Comparison of ENCODE assay signal across 1 cellular context in genomic region chr5:136149891-136150290, GRCh38.
TF ChIP-seq lines count a peak whose summit lies in the region.

No MANE protein-coding gene starts in this region.

TF ChIP-seq in HepG2, 621 proteins besides CTCF, POLR2A, EP300 and RAD21:
- TF ChIP-seq CEBPG (CRISPR knock-in tag; IDR thresholded peaks at IDR 0.05) (peak; percentile 67), FOXP1 (IDR thresholded peaks at IDR 0.05) (no peak), FOXP1 (CRISPR knock-in tag; IDR thresholded peaks at IDR 0.05) (0 out of 2 replicates have a peak, but pooled peaks have one; percentile 19), ZNF784 (CRISPR knock-in tag; IDR thresholded peaks at IDR 0.05; ENCODE audit: borderline replicate concordance) (no peak), ZNF143 (CRISPR knock-in tag; IDR thresholded peaks at IDR 0.05) (no peak), SOX13 (IDR thresholded peaks at IDR 0.05) (no peak), SOX13 (CRISPR knock-in tag; conservative IDR thresholded peaks at IDR 0.05 in 1 of 2, IDR thresholded peaks at IDR 0.05 in 1 of 2) (peak in 1 of 2 experiments; percentile 80; a peak in 2 of 4 replicates), YEATS2 (CRISPR knock-in tag; IDR thresholded peaks at IDR 0.05; ENCODE audit: borderline replicate concordance) (no peak), BCL6 (CRISPR knock-in tag; IDR thresholded peaks at IDR 0.05) (0 out of 2 replicates have a peak, but pooled peaks have one; percentile 14), ARID5B (CRISPR knock-in tag; IDR thresholded peaks at IDR 0.05) (peak; percentile 20; the same call in 1 of the 2 replicates), ZNF883 (CRISPR knock-in tag; IDR thresholded peaks at IDR 0.05; ENCODE audit: not compliant biosample characterization) (no peak), FOXA1 (IDR thresholded peaks at IDR 0.05) (no peak), FOXA1 (CRISPR knock-in tag; IDR thresholded peaks at IDR 0.05) (peak; percentile 66; the same call in 1 of the 2 replicates), ZNF362 (CRISPR knock-in tag; IDR thresholded peaks at IDR 0.05; ENCODE audit: borderline replicate concordance) (peak; percentile 73; the same call in 1 of the 2 replicates), PPARG (CRISPR knock-in tag; conservative IDR thresholded peaks at IDR 0.05) (0 out of 2 replicates have a peak, but pooled peaks have one; percentile 26), SOX5 (CRISPR knock-in tag; IDR thresholded peaks at IDR 0.05; ENCODE audit: borderline replicate concordance) (peak; percentile 68; the same call in 1 of the 2 replicates), SOX6 (IDR thresholded peaks at IDR 0.05) (no peak), SOX6 (CRISPR knock-in tag; IDR thresholded peaks at IDR 0.05) (peak; percentile 60; the same call in 1 of the 2 replicates), CEBPB (IDR thresholded peaks at IDR 0.05; ENCODE audit: borderline replicate concordance, low read depth, low read length) (peak; percentile 75; the same call in 1 of the 2 replicates), ZNF607 (CRISPR knock-in tag; IDR thresholded peaks at IDR 0.05; ENCODE audit: borderline replicate concordance) (no peak), GATAD2A (CRISPR knock-in tag; IDR thresholded peaks at IDR 0.05) (peak; percentile 56), ZNF792 (CRISPR knock-in tag; IDR thresholded peaks at IDR 0.05) (peak; percentile 63; the same call in 1 of the 2 replicates), THAP11 (CRISPR knock-in tag; IDR thresholded peaks at IDR 0.05) (peak; percentile 13; the same call in 1 of the 2 replicates), FOXA3 (CRISPR knock-in tag; IDR thresholded peaks at IDR 0.05) (peak; percentile 81)
